ENCODE assay signal across 1 cellular context in genomic region chr22:19174106-19175025, GRCh38.
TF ChIP-seq lines count a peak whose summit lies in the region.

No MANE protein-coding gene starts in this region.

TF ChIP-seq in GM23338, 12 proteins besides CTCF, POLR2A, EP300 and RAD21 (continued from another document):
- TF ChIP-seq ZNF462 (CRISPR knock-in tag; IDR thresholded peaks at IDR 0.05) (no peak), ZNF114 (CRISPR knock-in tag; IDR thresholded peaks at IDR 0.05) (no peak), ZNF331 (CRISPR knock-in tag; IDR thresholded peaks at IDR 0.05; ENCODE audit: low read depth) (no peak), CREB1 (CRISPR knock-in tag; IDR thresholded peaks at IDR 0.05; ENCODE audit: low read depth) (0 out of 2 replicates have a peak, but pooled peaks have one; percentile 20)
